Comparison of ENCODE assay signal across 7 cellular contexts in genomic region chr4:185209031-185209851, GRCh38. TPM values are rescaled to one million over a fixed set of nuclear protein-coding genes. Genes with fewer than 3 reads are reported as not detected.
DNase-seq lines count a peak whose midpoint lies in the region; ATAC-seq, FAIRE-seq and TF ChIP-seq lines count a peak whose summit lies in the region.

SNX25 (plus strand) TSS chr4:185209598; CDS start chr4:185209827, 229 bp downstream.

- H3K27ac ChIP-seq in smooth muscle cell (ENCODE audit: low read depth), result peak within 1 kb of the TSS; percentile 18

- H4K20me1 ChIP-seq in smooth muscle cell (ENCODE audit: low read depth), result peaks cover 19% of the 10 kb centered on the region

- peaks cover 3% of the 10 kb centered on the region for H3F3A ChIP-seq in smooth muscle cell (ENCODE audit: low read depth)

- H3K36me3 ChIP-seq in bronchial epithelial cell (ENCODE audit: control insufficient read depth, insufficient read depth, low read length) (no peaks in the 10 kb centered on the region), smooth muscle cell (ENCODE audit: low read depth) (no peaks in the 10 kb centered on the region)

- H3K4me1 ChIP-seq in smooth muscle cell (ENCODE audit: low read depth), result peaks cover 15% of the 10 kb centered on the region

- H3K9me3 ChIP-seq in smooth muscle cell (replicated peaks; ENCODE audit: low read depth), result no peaks in the 10 kb centered on the region

- peak within 1 kb of the TSS; percentile 72 for H2AFZ ChIP-seq in smooth muscle cell (ENCODE audit: low read depth)

- H3K27me3 ChIP-seq in bronchial epithelial cell (ENCODE audit: control insufficient read depth, insufficient read depth, low read length), result no peaks in the 10 kb centered on the region
- H3K27me3 ChIP-seq in smooth muscle cell (ENCODE audit: low read depth), result no peaks in the 10 kb centered on the region

- peaks cover 30% of the 10 kb centered on the region for H3K79me2 ChIP-seq in smooth muscle cell (ENCODE audit: low read depth)

- FAIRE-seq in bronchial epithelial cell (lab: Jason Lieb, UNC), result no peak

- DNase-seq in NCI-H146 (lab: John Stamatoyannopoulos, UW) (peak; percentile 86), bronchial epithelial cell (ENCODE audit: low read depth) (peak; percentile 54), iPS-NIHi7 (ENCODE audit: extremely low spot score) (peak; percentile 85), smooth muscle cell (lab: John Stamatoyannopoulos, UW; ENCODE audit: unreplicated experiment) (peak; percentile 51)

- ATAC-seq in GM18502 (IDR thresholded peaks at IDR 0.05; ENCODE audit: poor library complexity, unreplicated experiment), result peak; percentile 74
- peak; percentile 77 for ATAC-seq in HG02678 (IDR thresholded peaks at IDR 0.05; ENCODE audit: unreplicated experiment)

- peak within 1 kb of the TSS; percentile 96 for H3K4me2 ChIP-seq in smooth muscle cell

- H3K4me3 ChIP-seq in WI38 (ENCODE audit: low read depth, low read length), result peak within 1 kb of the TSS; percentile 82
- H3K4me3 ChIP-seq in bronchial epithelial cell (ENCODE audit: low read depth, low read length), result peak within 1 kb of the TSS; percentile 47
- peak within 1 kb of the TSS; percentile 72 for H3K4me3 ChIP-seq in smooth muscle cell

- 2% methylated on average over 46 of the region's 72 CpGs for WGBS in smooth muscle cell (ENCODE audit: low lambda C conversion rate)

- H3K9ac ChIP-seq in smooth muscle cell (ENCODE audit: low read depth), result peak within 1 kb of the TSS; percentile 38

- TF ChIP-seq CTCF in WI38 (IDR thresholded peaks at IDR 0.05; ENCODE audit: low read depth, low read length) (no peak), bronchial epithelial cell (IDR thresholded peaks at IDR 0.05; ENCODE audit: insufficient read depth, low read length, severe bottlenecking) (no peak), smooth muscle cell (IDR thresholded peaks at IDR 0.05; ENCODE audit: borderline replicate concordance, insufficient read depth, poor library complexity, severe bottlenecking) (no peak)

RNA-seq across cellular contexts. Expression of gene SNX25, which starts in this region (rescaled TPM):
- 14.3 and 18.4 TPM in 2 replicates for total RNA-seq in bronchial epithelial cell
- total RNA-seq in smooth muscle cell, result 23.6 and 25.5 TPM in 2 replicates
- 12.3 and 16.1 TPM in 2 replicates for polyA plus RNA-seq in smooth muscle cell

Comparison
In these comparisons a context has a peak if more than half of its experiments do, and no peak if none do; other contexts are left out.
1. Peak in every context shown above with its lines: DNase-seq, ATAC-seq, H3K4me3 ChIP-seq and H3K27ac ChIP-seq.